20 cellular contexts compared by ENCODE assay signal in the genomic region with DNA sequence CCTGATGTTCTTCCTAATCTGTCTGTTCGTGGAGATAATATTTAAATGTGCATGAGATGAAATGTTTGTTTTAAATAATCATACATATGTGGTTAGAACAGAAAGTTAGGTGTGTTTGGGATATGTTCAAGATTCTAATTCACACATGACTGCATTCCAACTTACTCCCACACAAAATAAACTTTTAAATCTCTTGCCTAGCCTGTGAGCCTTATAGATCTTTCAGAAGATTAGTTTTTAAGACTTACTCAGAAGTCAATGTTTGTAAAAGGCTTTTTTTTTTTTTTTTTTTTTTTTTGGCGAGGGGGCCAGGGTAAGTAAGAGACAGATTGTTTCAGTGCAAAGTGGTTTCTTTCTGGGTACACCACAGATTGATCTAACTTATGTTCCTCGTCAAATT. TPM values are rescaled to one million over a fixed set of nuclear protein-coding genes. Genes with fewer than 3 reads are reported as not detected.
DNase-seq lines count a peak whose midpoint lies in the region; ATAC-seq and TF ChIP-seq lines count a peak whose summit lies in the region.
"Had no signal": no experiment of that assay in that cellular context is flagged by ENCODE, and none has a peak within 500 bp of the region (broad histone marks: within the 10 kb centered on the region; RNA-seq: fewer than 3 reads in every experiment).

No MANE protein-coding gene starts in this region.

- H3K4me1 Mint-ChIP-seq in HFFc6 (ENCODE audit: low read depth) = peaks cover 26% of the 10 kb centered on the region
- H3K4me1 Mint-ChIP-seq: activated naive CD4-positive, alpha-beta T cell treated with anti-CD3 and anti-CD28 coated beads, Interleukin-2, amount 10 ng/mL, durations not matched to agents 7 days and 5 days; B cell; endodermal cell; natural killer cell had no signal

- ATAC-seq in GM18907 (IDR thresholded peaks at IDR 0.05; ENCODE audit: unreplicated experiment) (no peak), GM21367 (IDR thresholded peaks at IDR 0.05; ENCODE audit: unreplicated experiment) (no peak)
- ATAC-seq: activated CD8-positive, alpha-beta T cell treated with anti-CD3 and anti-CD28 coated beads for 36 hours; HepG2; natural killer cell had no signal

- peak overlapping the region; percentile 93 for H3K27ac Mint-ChIP-seq in HFFc6
- H3K27ac Mint-ChIP-seq: activated CD8-positive, alpha-beta T cell treated with anti-CD3 and anti-CD28 coated beads for 36 hours; activated naive CD4-positive, alpha-beta T cell treated with anti-CD3 and anti-CD28 coated beads, Interleukin-2, amount 10 ng/mL, durations not matched to agents 7 days and 5 days; activated T-cell treated with anti-CD3 and anti-CD28 coated beads, Interleukin-2, amount 50 U/mL, for 24 hours; B cell; endodermal cell; natural killer cell had no signal

- no peak for DNase-seq in HFFc6
- peak; percentile 48 for DNase-seq in choroid plexus epithelial cell (ENCODE audit: low read depth)
- DNase-seq in left kidney (ENCODE audit: low read depth, low spot score) = peak; percentile 18
- no peak for DNase-seq in NCI-H2196 (lab: John Stamatoyannopoulos, UW; ENCODE audit: unreplicated experiment)
- no peak for DNase-seq in activated naive CD4-positive, alpha-beta T cell treated with anti-CD3 and anti-CD28 coated beads, Interleukin-2, amount 50 U/mL, for 16 hours
- DNase-seq: activated CD8-positive, alpha-beta T cell treated with anti-CD3 and anti-CD28 coated beads for 36 hours; activated naive CD4-positive, alpha-beta T cell treated with anti-CD3 and anti-CD28 coated beads, Interleukin-2, amount 10 ng/mL, durations not matched to agents 7 days and 5 days; activated T-cell treated with anti-CD3 and anti-CD28 coated beads, Interleukin-2, amount 50 U/mL, for 24 hours; aorta; colonic mucosa; endodermal cell; natural killer cell; NCI-H1417 treated with DMSO at 0.1 percent for 48 hours; NCI-H526; stimulated activated naive CD4-positive, alpha-beta T cell treated with Interleukin-2 at 50 U/mL for 16 hours had no signal

- H3K27me3 Mint-ChIP-seq in HFFc6 (ENCODE audit: insufficient read depth) = no peaks in the 10 kb centered on the region
- H3K27me3 Mint-ChIP-seq: activated naive CD4-positive, alpha-beta T cell treated with anti-CD3 and anti-CD28 coated beads, Interleukin-2, amount 10 ng/mL, durations not matched to agents 7 days and 5 days; activated T-cell treated with anti-CD3 and anti-CD28 coated beads, Interleukin-2, amount 50 U/mL, for 24 hours had no signal

- peak overlapping the region; percentile 60; the same call in 1 of the 2 replicates for H3K4me3 Mint-ChIP-seq in HFFc6
- H3K4me3 Mint-ChIP-seq: activated CD8-positive, alpha-beta T cell treated with anti-CD3 and anti-CD28 coated beads for 36 hours; activated naive CD4-positive, alpha-beta T cell treated with anti-CD3 and anti-CD28 coated beads, Interleukin-2, amount 10 ng/mL, durations not matched to agents 7 days and 5 days; activated T-cell treated with anti-CD3 and anti-CD28 coated beads, Interleukin-2, amount 50 U/mL, for 24 hours; B cell; endodermal cell; natural killer cell had no signal

- peaks cover 9% of the 10 kb centered on the region for H3K9me3 Mint-ChIP-seq in HFFc6
- H3K9me3 Mint-ChIP-seq: natural killer cell had no signal

- H3K36me3 Mint-ChIP-seq in HFFc6 (ENCODE audit: low read depth) = peaks cover 5% of the 10 kb centered on the region
- H3K36me3 Mint-ChIP-seq: activated naive CD4-positive, alpha-beta T cell treated with anti-CD3 and anti-CD28 coated beads, Interleukin-2, amount 10 ng/mL, durations not matched to agents 7 days and 5 days; natural killer cell had no signal

- no peak overlapping the region for H3K4me3 ChIP-seq in choroid plexus epithelial cell (ENCODE audit: low read depth, low read length)
- H3K4me3 ChIP-seq: colonic mucosa, tibial nerve had no signal

- TF ChIP-seq CTCF in HFFc6 (IDR thresholded peaks at IDR 0.05) (no peak), choroid plexus epithelial cell (conservative IDR thresholded peaks at IDR 0.05; ENCODE audit: low read depth, low read length) (no peak)

RNA-seq across cellular contexts. Expression of gene GPR180, which starts 39.0 kb away (rescaled TPM):
- 10 to 100 TPM in 1 of 6 experiments, 1 to 10 TPM in 5; 8.2 to 10.6 (median 9.1) TPM for total RNA-seq in HFFc6 (2021; fragmentation: NEBNext Ultra II Directional; extraction: Animal tissue kit (Norgen Biotek cat#: 25700))
- total RNA-seq: HepG2 had no signal

RNA-seq across cellular contexts. Expression of gene TGDS, which starts 44.7 kb away (rescaled TPM):
- total RNA-seq in HFFc6 (2021; fragmentation: NEBNext Ultra II Directional; extraction: Animal tissue kit (Norgen Biotek cat#: 25700)) = 1 to 10 TPM; 7.8 to 9.3 (median 8.9) TPM

Comparison
In these comparisons a context has a peak if more than half of its experiments do, and no peak if none do; other contexts are left out.
1. DNase-seq: peak in choroid plexus epithelial cell (single experiment) and left kidney (single experiment); none in HFFc6 (single experiment), NCI-H2196 (single experiment) and activated naive CD4-positive, alpha-beta T cell treated with anti-CD3 and anti-CD28 coated beads, Interleukin-2, amount 50 U/mL, for 16 hours (single experiment).